20 cellular contexts compared by ENCODE assay signal in genomic region chr6:163422574-163422973, GRCh38. TPM values are rescaled to one million over a fixed set of nuclear protein-coding genes. Genes with fewer than 3 reads are reported as not detected.
A peak's percentile ranks its signal among the peaks of the same experiment; 100 is the strongest.
DNase-seq lines count a peak whose midpoint lies in the region; ATAC-seq and TF ChIP-seq lines count a peak whose summit lies in the region.
"Had no signal": no experiment of that assay in that cellular context is flagged by ENCODE, and none has a peak within 500 bp of the region (broad histone marks: within the 10 kb centered on the region; RNA-seq: fewer than 3 reads in every experiment).

No MANE protein-coding gene starts in this region.

- H3K9ac ChIP-seq in trophoblast cell (ENCODE audit: low read length) = no peak overlapping the region

- intact Hi-C loops in left ventricle myocardium superior (cut with micrococcal nuclease) = loop anchor here (5.0 kb wide), 1 partner anchor 535 kb away; no protein-coding TSS in a partner anchor
- intact Hi-C loops in dorsolateral prefrontal cortex (cut with DNase I) = loop anchor here in 1 of 2 donors (10.0 kb wide), 1 partner anchor 742 kb away; no protein-coding TSS in a partner anchor

- no peak overlapping the region for H4K8ac ChIP-seq in trophoblast cell (ENCODE audit: low read depth, low read length)

- H3K79me1 ChIP-seq in trophoblast cell (ENCODE audit: low read length) = no peaks in the 10 kb centered on the region

- no peak overlapping the region for H2AK5ac ChIP-seq in trophoblast cell (ENCODE audit: low read length)

- ATAC-seq in left ventricle myocardium superior = no peak
- ATAC-seq: activated CD8-positive, alpha-beta T cell treated with anti-CD3 and anti-CD28 coated beads for 36 hours; K562; stimulated activated naive CD8-positive, alpha-beta T cell treated with anti-CD3 and anti-CD28 coated beads, Interleukin-15, Interleukin-2, amounts not matched to agents 100 U/mL and 50 U/mL, for 24 hours had no signal

- H3K4me1 ChIP-seq in right atrium auricular region (peaks cover 0 to 79% of the 10 kb centered on the region in 2 donors), trophoblast cell (ENCODE audit: control insufficient read depth in 1 of 2, insufficient read depth in 2 of 2, low read length in 2 of 2) (no peaks in the 10 kb centered on the region)

- WGBS in trophoblast cell (ENCODE audit: extremely low coverage, insufficient coverage, insufficient read length) = no CpG with 5 or more reads among the region's 2 CpGs

- H4K12ac ChIP-seq in trophoblast cell (ENCODE audit: low read depth, low read length) = no peak overlapping the region

- H3K4me3 ChIP-seq in right atrium auricular region (peak overlapping the region in 1 of 2 donors; percentile 4), dorsolateral prefrontal cortex (peak overlapping the region; percentile 11 to 98 (median 86)), trophoblast cell (ENCODE audit: low read depth, low read length) (no peak overlapping the region)
- H3K4me3 ChIP-seq: ascending aorta, K562, prostate gland, thyroid gland had no signal

- no peak overlapping the region for H3K18ac ChIP-seq in trophoblast cell (ENCODE audit: low read length)

- H3K14ac ChIP-seq in trophoblast cell (ENCODE audit: low read length) = no peak overlapping the region

- H3K9me3 ChIP-seq in right atrium auricular region (no peaks in the 10 kb centered on the region), trophoblast cell (ENCODE audit: insufficient read depth, low read depth, low read length) (no peaks in the 10 kb centered on the region)
- H3K9me3 ChIP-seq: ascending aorta, prostate gland, thyroid gland had no signal

- no peak overlapping the region for H4K91ac ChIP-seq in trophoblast cell (ENCODE audit: low read depth, low read length)

- DNase-seq in right atrium auricular region (ENCODE audit: low spot score) (no peak), left ventricle myocardium superior (no peak), dorsolateral prefrontal cortex (no peak), trophoblast cell (no peak), SHP77 (lab: John Stamatoyannopoulos, UW) (no peak), GOT3 (lab: John Stamatoyannopoulos, UW) (no peak), middle frontal gyrus (ENCODE audit: extremely low spot score, low spot score) (no peak), AML-193 (lab: John Stamatoyannopoulos, UW) (no peak)
- DNase-seq: activated CD8-positive, alpha-beta T cell treated with anti-CD3 and anti-CD28 coated beads for 36 hours; H7; islet precursor cell; NCI-H1436; NCI-H774; stimulated activated naive CD8-positive, alpha-beta T cell treated with anti-CD3 and anti-CD28 coated beads, Interleukin-15, Interleukin-2, amounts not matched to agents 100 U/mL and 50 U/mL, for 24 hours; T-helper 1 cell had no signal

- TF ChIP-seq CTCF in right atrium auricular region (IDR thresholded peaks at IDR 0.05) (no peak), dorsolateral prefrontal cortex (IDR thresholded peaks at IDR 0.05 in 54 of 56, conservative IDR thresholded peaks at IDR 0.05 in 2 of 56; ENCODE audit: low read depth in 1 of 56, partially characterized antibody in 56 of 56) (no peak)

- H3K27me3 ChIP-seq in right atrium auricular region (no peaks in the 10 kb centered on the region), dorsolateral prefrontal cortex (no peaks in the 10 kb centered on the region), trophoblast cell (ENCODE audit: insufficient read depth, low read length) (no peaks in the 10 kb centered on the region)
- H3K27me3 ChIP-seq: ascending aorta, thyroid gland had no signal

- no peak overlapping the region for H2AFZ ChIP-seq in trophoblast cell (ENCODE audit: insufficient read depth, low read length, poor library complexity)

- H2BK12ac ChIP-seq in trophoblast cell (ENCODE audit: low read length) = no peak overlapping the region

- peaks cover 17% of the 10 kb centered on the region for H3K79me2 ChIP-seq in trophoblast cell (ENCODE audit: control insufficient read depth, insufficient read depth, low read length, poor library complexity)

- H3K27ac ChIP-seq in right atrium auricular region (peak overlapping the region; percentile 100), dorsolateral prefrontal cortex (peak overlapping the region in 58 of 59 donors; percentile 3 to 100 (median 99)), trophoblast cell (ENCODE audit: low read depth, low read length) (no peak overlapping the region)
- H3K27ac ChIP-seq: ascending aorta, prostate gland, thyroid gland had no signal

- peak overlapping the region; percentile 96 for H3K4ac ChIP-seq in trophoblast cell (ENCODE audit: low read depth, low read length)

- no peak overlapping the region for H3K4me2 ChIP-seq in trophoblast cell (ENCODE audit: low read length)

- no peak overlapping the region for H2BK120ac ChIP-seq in trophoblast cell (ENCODE audit: insufficient read depth, low read length, poor library complexity)

- no peak overlapping the region for H3K23ac ChIP-seq in trophoblast cell (ENCODE audit: low read length)

- H3K36me3 ChIP-seq in right atrium auricular region (no peaks in the 10 kb centered on the region), trophoblast cell (ENCODE audit: control insufficient read depth in 1 of 2, insufficient read depth in 2 of 2, low read length in 2 of 2) (peaks cover 3% of the 10 kb centered on the region in 2 experiments)
- H3K36me3 ChIP-seq: ascending aorta, prostate gland, thyroid gland had no signal

- H2BK5ac ChIP-seq in trophoblast cell (ENCODE audit: low read depth, low read length, poor library complexity) = no peak overlapping the region

RNA-seq across cellular contexts. Expression of gene QKI, which starts 8.1 kb away (rescaled TPM):
- total RNA-seq in right atrium auricular region (100 to 1,000 TPM; 366 to 434 TPM), left ventricle myocardium superior (502 TPM), dorsolateral prefrontal cortex (1,000 to 10,000 TPM in 8 of 120 experiments, 100 to 1,000 TPM in 112; 292 to 1,535 (median 581) TPM)
- 142 TPM in 2 replicates for polyA plus RNA-seq in trophoblast cell (2013)
- total RNA-seq: HT-29 had no signal
